Comparison of ENCODE assay signal across 8 cellular contexts in genomic region chr11:10930224-10930960, GRCh38.
A peak's percentile ranks its signal among the peaks of the same experiment; 100 is the strongest.
DNase-seq lines count a peak whose midpoint lies in the region; ATAC-seq and TF ChIP-seq lines count a peak whose summit lies in the region.

No MANE protein-coding gene starts in this region.

- ATAC-seq in HG03432 (IDR thresholded peaks at IDR 0.05; ENCODE audit: unreplicated experiment): peak; percentile 36
- peak; percentile 15 for ATAC-seq in activated CD8-positive, alpha-beta T cell treated with anti-CD3 and anti-CD28 coated beads for 36 hours
- ATAC-seq in HG03520 (IDR thresholded peaks at IDR 0.05; ENCODE audit: unreplicated experiment): no peak

- no peak for TF ChIP-seq CTCF in activated CD8-positive, alpha-beta T cell treated with anti-CD3 and anti-CD28 coated beads for 36 hours (IDR thresholded peaks at IDR 0.05)

- POLR2A ChIA-PET in CD4-positive, alpha-beta memory T cell (lab: Charles Lee; ENCODE audit: partially characterized antibody): interaction anchor here (1.4 to 3.2 kb wide), 3 partner anchors 72 to 138 kb away, joined by 4 to 16 read pairs (median 11); partner anchors contain the start of genes EIF4G2 and ZBED5
- POLR2A ChIA-PET in activated CD8-positive, alpha-beta T cell treated with anti-CD3 and anti-CD28 coated beads for 36 hours (lab: Charles Lee): interaction anchor here (1.1 to 2.7 kb wide), 2 partner anchors 73 to 121 kb away, joined by 8 to 9 read pairs; partner anchors contain the start of genes EIF4G2 and ZBED5

- H3K4me2 ChIP-seq in neuronal stem cell (ENCODE audit: insufficient read depth, low read length, poor library complexity, severe bottlenecking): peak overlapping the region; percentile 91

- H3K27me3 ChIP-seq in CD4-positive, alpha-beta memory T cell (ENCODE audit: insufficient read depth, low read length): peaks cover 23% of the 10 kb centered on the region
- H3K27me3 ChIP-seq in neuronal stem cell (ENCODE audit: control insufficient read depth in 3 of 3, insufficient read depth in 3 of 3, low read depth in 1 of 3, low read length in 3 of 3): peaks cover 0 to 17% (median 5%) of the 10 kb centered on the region in 3 experiments

- H3K9ac ChIP-seq in neuronal stem cell (ENCODE audit: low read depth, low read length, poor library complexity): peak overlapping the region; percentile 93

- H3K18ac ChIP-seq in neuronal stem cell (ENCODE audit: low read length): peak overlapping the region; percentile 99

- DNase-seq in CD4-positive, alpha-beta memory T cell: peak; percentile 9 to 37 (median 21)
- peak; percentile 21 for DNase-seq in activated CD8-positive, alpha-beta T cell treated with anti-CD3 and anti-CD28 coated beads for 36 hours
- peak; percentile 60 for DNase-seq in fibroblast of peridontal ligament (ENCODE audit: extremely low read depth)
- DNase-seq in neuronal stem cell (ENCODE audit: low spot score): no peak
- DNase-seq in glomerular visceral epithelial cell (ENCODE audit: extremely low spot score): no peak
- DNase-seq in AG08395 (ENCODE audit: low spot score): no peak

- H3K14ac ChIP-seq in neuronal stem cell (ENCODE audit: low read length): peak overlapping the region; percentile 72

- H3K27me3 Mint-ChIP-seq in CD4-positive, alpha-beta memory T cell: peaks cover 11 to 28% of the 10 kb centered on the region in 2 donors
- peaks cover 36% of the 10 kb centered on the region for H3K27me3 Mint-ChIP-seq in activated CD8-positive, alpha-beta T cell treated with anti-CD3 and anti-CD28 coated beads for 36 hours

- H3K36me3 ChIP-seq in CD4-positive, alpha-beta memory T cell (ENCODE audit: insufficient read depth, low read length): no peaks in the 10 kb centered on the region
- no peaks in the 10 kb centered on the region for H3K36me3 ChIP-seq in neuronal stem cell (replicated peaks in 1 of 2; ENCODE audit: control insufficient read depth in 2 of 2, insufficient read depth in 2 of 2, low read length in 2 of 2)

- H3K4ac ChIP-seq in neuronal stem cell (ENCODE audit: low read length): peak overlapping the region; percentile 77

- H3K4me3 Mint-ChIP-seq in CD4-positive, alpha-beta memory T cell: peak overlapping the region; percentile 79 to 90 (median 83)
- H3K4me3 Mint-ChIP-seq in activated CD8-positive, alpha-beta T cell treated with anti-CD3 and anti-CD28 coated beads for 36 hours: peak overlapping the region; percentile 65

- H4K91ac ChIP-seq in neuronal stem cell (ENCODE audit: low read depth, low read length, poor library complexity): no peak overlapping the region

- WGBS in neuronal stem cell (ENCODE audit: extremely low coverage in 2 of 2, insufficient read length in 2 of 2, insufficient replicate concordance in 1 of 2), 2 donors: no CpG with 5 or more reads among the region's 34 CpGs

- peaks cover 0 to 2% (median 0%) of the 10 kb centered on the region in 8 donors for H3K9me3 Mint-ChIP-seq in CD4-positive, alpha-beta memory T cell
- no peaks in the 10 kb centered on the region for H3K9me3 Mint-ChIP-seq in activated CD8-positive, alpha-beta T cell treated with anti-CD3 and anti-CD28 coated beads for 36 hours

- H2AFZ ChIP-seq in neuronal stem cell (ENCODE audit: low read length): peak overlapping the region; percentile 97

- peak overlapping the region; percentile 77 for H2BK15ac ChIP-seq in neuronal stem cell (ENCODE audit: low read length)

- intact Hi-C loops in CD4-positive, alpha-beta memory T cell (cut with micrococcal nuclease): loop anchor here (5.0 to 10.0 kb wide), 4 partner anchors 73 to 1114 kb away; partner anchors contain the start of genes EIF4G2 and ZBED5
- intact Hi-C loops in activated CD8-positive, alpha-beta T cell treated with anti-CD3 and anti-CD28 coated beads for 36 hours (cut with micrococcal nuclease): loop anchor here (10.0 kb wide), 2 partner anchors 136 to 854 kb away; no protein-coding TSS in a partner anchor

- peaks cover 20% of the 10 kb centered on the region for H3K4me1 ChIP-seq in CD4-positive, alpha-beta memory T cell (ENCODE audit: insufficient read depth, low read length)
- H3K4me1 ChIP-seq in neuronal stem cell (ENCODE audit: control insufficient read depth in 2 of 2, insufficient read depth in 1 of 2, low read depth in 1 of 2, low read length in 2 of 2): peaks cover 8 to 13% of the 10 kb centered on the region in 2 donors

- no peak overlapping the region for H3K27ac ChIP-seq in CD4-positive, alpha-beta memory T cell (ENCODE audit: low read depth, low read length)
- H3K27ac ChIP-seq in neuronal stem cell (replicated peaks; ENCODE audit: low read length): peak overlapping the region; percentile 94

- H2BK12ac ChIP-seq in neuronal stem cell (ENCODE audit: low read length): no peak overlapping the region

- CTCF ChIA-PET in CD4-positive, alpha-beta memory T cell (lab: Charles Lee; ENCODE audit: partially characterized antibody): interaction anchor here (1.1 to 6.1 kb wide), 9 partner anchors 10 to 857 kb away, joined by 3 to 123 read pairs (median 5); partner anchors contain the start of gene EIF4G2
- CTCF ChIA-PET in activated CD8-positive, alpha-beta T cell treated with anti-CD3 and anti-CD28 coated beads for 36 hours (lab: Charles Lee): interaction anchor here (1.0 to 7.7 kb wide), 12 partner anchors 12 to 203 kb away, joined by 3 to 66 read pairs (median 5); partner anchors contain the start of gene EIF4G2

- no peak overlapping the region for H3K23ac ChIP-seq in neuronal stem cell (ENCODE audit: low read depth, low read length, poor library complexity)

- peak overlapping the region; percentile 5 for H2AK5ac ChIP-seq in neuronal stem cell (ENCODE audit: low read depth, low read length)

- H3K4me3 ChIP-seq in CD4-positive, alpha-beta memory T cell (ENCODE audit: low read length in 2 of 2): peak overlapping the region in 1 of 2 donors; percentile 46
- H3K4me3 ChIP-seq in neuronal stem cell (ENCODE audit: low read length in 2 of 2): peak overlapping the region; percentile 63 to 84

- H3K36me3 Mint-ChIP-seq in CD4-positive, alpha-beta memory T cell: no peaks in the 10 kb centered on the region
- no peaks in the 10 kb centered on the region for H3K36me3 Mint-ChIP-seq in activated CD8-positive, alpha-beta T cell treated with anti-CD3 and anti-CD28 coated beads for 36 hours (ENCODE audit: low read depth)

- no peaks in the 10 kb centered on the region for H3K79me1 ChIP-seq in neuronal stem cell (ENCODE audit: low read depth, low read length)

- no peaks in the 10 kb centered on the region for H3K9me3 ChIP-seq in CD4-positive, alpha-beta memory T cell (ENCODE audit: control insufficient read depth in 1 of 2, low read length in 2 of 2)
- H3K9me3 ChIP-seq in neuronal stem cell (replicated peaks in 1 of 2; ENCODE audit: control insufficient read depth in 2 of 2, insufficient read depth in 1 of 2, low read depth in 1 of 2, low read length in 2 of 2): peaks cover 0 to 2% of the 10 kb centered on the region in 2 donors

- peaks cover 5 to 21% (median 12%) of the 10 kb centered on the region in 4 donors for H3K4me1 Mint-ChIP-seq in CD4-positive, alpha-beta memory T cell
- peaks cover 8% of the 10 kb centered on the region for H3K4me1 Mint-ChIP-seq in activated CD8-positive, alpha-beta T cell treated with anti-CD3 and anti-CD28 coated beads for 36 hours (ENCODE audit: low read depth)

- no peak overlapping the region for H2BK120ac ChIP-seq in neuronal stem cell (ENCODE audit: low read depth, low read length)

- no peak overlapping the region for H3K27ac Mint-ChIP-seq in CD4-positive, alpha-beta memory T cell
- H3K27ac Mint-ChIP-seq in activated CD8-positive, alpha-beta T cell treated with anti-CD3 and anti-CD28 coated beads for 36 hours: no peak overlapping the region

- no peak overlapping the region for H4K8ac ChIP-seq in neuronal stem cell (ENCODE audit: low read depth, low read length)

- peak overlapping the region; percentile 83 for H2BK5ac ChIP-seq in neuronal stem cell (ENCODE audit: low read length)

Comparison
In these comparisons a context has a peak if more than half of its experiments do, and no peak if none do; other contexts are left out.
1. DNase-seq: peak in CD4-positive, alpha-beta memory T cell (5 of 5), activated CD8-positive, alpha-beta T cell treated with anti-CD3 and anti-CD28 coated beads for 36 hours (single experiment) and fibroblast of peridontal ligament (single experiment); none in neuronal stem cell (single experiment), glomerular visceral epithelial cell (single experiment) and AG08395 (single experiment).